Comparison of ENCODE assay signal across 1 cellular context in genomic region chr1:58816072-58816746, GRCh38.
TF ChIP-seq lines count a peak whose summit lies in the region.

No MANE protein-coding gene starts in this region.

TF ChIP-seq in K562, 482 proteins besides CTCF, POLR2A, EP300 and RAD21 (continued from another document and continues in another):
- TF ChIP-seq CLOCK (CRISPR knock-in tag; IDR thresholded peaks at IDR 0.05; ENCODE audit: borderline replicate concordance) (no peak), HMGN3 (IDR thresholded peaks at IDR 0.05; ENCODE audit: borderline replicate concordance, extremely low read depth, insufficient read length, low read depth, low read length) (peak; percentile 99), ETS1 (conservative IDR thresholded peaks at IDR 0.05; ENCODE audit: control insufficient read depth, low read depth, low read length) (peak; percentile 60), CCAR2 (IDR thresholded peaks at IDR 0.05; ENCODE audit: low read depth, low read length) (no peak), ZNF124 (CRISPR knock-in tag; IDR thresholded peaks at IDR 0.05) (no peak), ZBTB43 (CRISPR knock-in tag; IDR thresholded peaks at IDR 0.05) (no peak), ARID2 (IDR thresholded peaks at IDR 0.05) (no peak), SP1 (CRISPR knock-in tag; IDR thresholded peaks at IDR 0.05) (no peak), SMARCB1 (IDR thresholded peaks at IDR 0.05; ENCODE audit: insufficient read length, low read depth) (no peak), HDAC2 (IDR thresholded peaks at IDR 0.05) (no peak; the same call in 1 of the 2 replicates), RCOR1 (IDR thresholded peaks at IDR 0.05; ENCODE audit: borderline replicate concordance in 1 of 2, low read depth in 2 of 2, low read length in 2 of 2) (peak; percentile 33 to 82), ZBTB7A (IDR thresholded peaks at IDR 0.05; ENCODE audit: borderline replicate concordance, control insufficient read depth, low read depth, low read length) (peak; percentile 52; the same call in 1 of the 2 replicates), ZNF146 (CRISPR knock-in tag; IDR thresholded peaks at IDR 0.05; ENCODE audit: unreplicated experiment) (no peak), E4F1 (CRISPR knock-in tag; IDR thresholded peaks at IDR 0.05; ENCODE audit: borderline replicate concordance) (no peak), ETV5 (CRISPR knock-in tag; IDR thresholded peaks at IDR 0.05; ENCODE audit: low read depth) (peak; percentile 57), SREBF2 (CRISPR knock-in tag; IDR thresholded peaks at IDR 0.05) (no peak), ZNF76 (CRISPR knock-in tag; IDR thresholded peaks at IDR 0.05; ENCODE audit: borderline replicate concordance) (no peak), CTBP1 (IDR thresholded peaks at IDR 0.05; ENCODE audit: borderline replicate concordance) (peak; percentile 97), MXD1 (CRISPR knock-in tag; IDR thresholded peaks at IDR 0.05; ENCODE audit: borderline replicate concordance, poor library complexity, severe bottlenecking) (no peak), POLR2H (tag; IDR thresholded peaks at IDR 0.05; ENCODE audit: low read depth) (peak; percentile 82), MEIS2 (IDR thresholded peaks at IDR 0.05; ENCODE audit: partially characterized antibody) (peak; percentile 17), POLR2B (IDR thresholded peaks at IDR 0.05; ENCODE audit: low read depth, partially characterized antibody) (peak; percentile 74), DDX20 (tag; IDR thresholded peaks at IDR 0.05; ENCODE audit: low read depth) (no peak), MTA2 (IDR thresholded peaks at IDR 0.05; ENCODE audit: low read depth) (no peak), U2AF2 (optimal IDR thresholded peaks at IDR 0.05; ENCODE audit: low read depth, low read length) (no peak), RNF219 (CRISPR knock-in tag; IDR thresholded peaks at IDR 0.05) (no peak), ZFP30 (CRISPR knock-in tag; IDR thresholded peaks at IDR 0.05; ENCODE audit: borderline replicate concordance) (no peak), MCM2 (IDR thresholded peaks at IDR 0.05; ENCODE audit: low read depth) (no peak), KLF6 (CRISPR knock-in tag; IDR thresholded peaks at IDR 0.05; ENCODE audit: borderline replicate concordance) (peak; percentile 89), SMARCA5 (IDR thresholded peaks at IDR 0.05) (no peak), KAT8 (IDR thresholded peaks at IDR 0.05; ENCODE audit: low read depth) (no peak), FOS (IDR thresholded peaks at IDR 0.05; ENCODE audit: extremely low read depth, insufficient read length) (no peak), WHSC1 (IDR thresholded peaks at IDR 0.05; ENCODE audit: low read length) (no peak), TBL1XR1 (IDR thresholded peaks at IDR 0.05; ENCODE audit: low read length in 2 of 2) (peak; percentile 41 to 86; a peak in 3 of 4 replicates), BRF1 (IDR thresholded peaks at IDR 0.05; ENCODE audit: borderline replicate concordance, extremely low read depth, insufficient read length) (no peak), FUS (optimal IDR thresholded peaks at IDR 0.05; ENCODE audit: low read depth, low read length) (no peak), CBX2 (IDR thresholded peaks at IDR 0.05; ENCODE audit: insufficient read depth, low read length, poor library complexity, severe bottlenecking) (no peak), ATF2 (CRISPR knock-in tag; IDR thresholded peaks at IDR 0.05) (no peak), ESRRA (IDR thresholded peaks at IDR 0.05; ENCODE audit: borderline replicate concordance, low read depth) (peak; percentile 47; the same call in 1 of the 2 replicates), XRCC5 (IDR thresholded peaks at IDR 0.05; ENCODE audit: low read depth, low read length) (no peak), ZNF133 (CRISPR knock-in tag; IDR thresholded peaks at IDR 0.05) (no peak), CBFA2T2 (conservative IDR thresholded peaks at IDR 0.05) (no peak), ZNF518B (CRISPR knock-in tag; IDR thresholded peaks at IDR 0.05) (no peak), ELK1 (CRISPR knock-in tag; IDR thresholded peaks at IDR 0.05) (no peak), NCOA4 (IDR thresholded peaks at IDR 0.05; ENCODE audit: partially characterized antibody) (no peak), MCM5 (IDR thresholded peaks at IDR 0.05; ENCODE audit: low read depth) (no peak), ZNF668 (CRISPR knock-in tag; IDR thresholded peaks at IDR 0.05) (no peak), ADNP (tag; IDR thresholded peaks at IDR 0.05) (peak; percentile 74), IRF1 (CRISPR knock-in tag; IDR thresholded peaks at IDR 0.05; ENCODE audit: borderline replicate concordance) (no peak), FOXK2 (conservative IDR thresholded peaks at IDR 0.05 in 1 of 2, IDR thresholded peaks at IDR 0.05 in 1 of 2; ENCODE audit: low read depth in 2 of 2) (peak in 1 of 2 experiments; percentile 53; a peak in 1 of 4 replicates), RBBP5 (IDR thresholded peaks at IDR 0.05; ENCODE audit: borderline replicate concordance, insufficient read depth, low read length, poor library complexity, severe bottlenecking) (peak; percentile 61), CREM (IDR thresholded peaks at IDR 0.05; ENCODE audit: low read depth) (peak; percentile 67)
